In the genomic region with DNA sequence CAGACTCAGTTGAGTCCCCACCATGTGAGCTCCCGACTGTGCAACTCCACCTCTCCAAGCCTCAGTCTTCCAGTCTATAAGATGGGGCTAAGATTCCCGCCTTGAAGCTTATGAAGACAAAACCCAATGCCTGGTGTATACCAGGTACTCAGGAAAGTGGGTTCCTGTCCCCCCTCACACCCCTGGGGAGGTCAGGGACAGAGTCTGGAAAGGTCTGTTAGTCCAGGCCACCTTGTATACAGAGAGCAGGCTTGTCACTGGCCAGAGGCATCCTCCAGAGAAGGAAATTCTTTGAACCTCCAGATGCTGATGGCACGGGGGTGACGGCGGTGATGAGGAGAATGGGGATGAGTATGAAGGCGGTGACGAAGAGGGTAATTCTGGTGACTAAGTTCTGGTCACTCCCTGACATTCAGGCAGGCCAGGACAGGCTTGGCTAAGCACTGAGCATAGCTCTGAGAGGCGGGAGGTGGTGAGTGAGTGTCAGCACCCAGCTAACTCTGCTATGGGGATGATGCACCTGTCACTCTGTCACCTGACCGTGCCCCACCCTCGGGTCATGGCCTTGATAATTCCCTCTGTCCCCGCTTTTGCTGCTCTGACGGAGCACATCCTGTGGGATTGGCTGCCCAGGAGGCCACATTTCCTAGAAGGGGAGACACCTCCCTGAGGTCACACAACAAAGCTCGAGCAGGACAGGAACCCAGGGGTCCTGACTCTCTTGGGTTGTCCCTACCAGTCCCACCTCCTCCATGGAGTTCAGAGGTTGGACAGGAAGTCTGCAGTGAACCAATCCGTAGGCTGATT, we compare ENCODE assay signal across 10 cellular contexts. TPM values are rescaled to one million over a fixed set of nuclear protein-coding genes. Genes with fewer than 3 reads are reported as not detected.
DNase-seq lines count a peak whose midpoint lies in the region; ATAC-seq and TF ChIP-seq lines count a peak whose summit lies in the region.
"Had no signal": no experiment of that assay in that cellular context is flagged by ENCODE, and none has a peak within 500 bp of the region (broad histone marks: within the 10 kb centered on the region; RNA-seq: fewer than 3 reads in every experiment).

No MANE protein-coding gene starts in this region.

- ATAC-seq in Right ventricle myocardium superior (ENCODE audit: poor library complexity): no peak
- no peak for ATAC-seq in HG03460 (IDR thresholded peaks at IDR 0.05; ENCODE audit: unreplicated experiment)
- no peak for ATAC-seq in omental fat pad (ENCODE audit: low FRiP score)
- ATAC-seq: GM23338 had no signal

- TF ChIP-seq CTCF in cardiac muscle cell (IDR thresholded peaks at IDR 0.05; ENCODE audit: low read depth, low read length) (no peak), omental fat pad (IDR thresholded peaks at IDR 0.05) (no peak)

- H3K4me1 ChIP-seq in cardiac muscle cell (ENCODE audit: low read depth): no peaks in the 10 kb centered on the region

- intact Hi-C loops in Right ventricle myocardium superior (cut with DNase I): loop anchor here (10.0 kb wide), 1 partner anchor 233 kb away; the partner anchor contains the start of gene BAIAP2L2

- DNase-seq in cardiac muscle cell (ENCODE audit: low read depth in 1 of 2, low spot score in 1 of 2) (no peak), Right ventricle myocardium superior (no peak), kidney glomerular epithelial cell (lab: John Stamatoyannopoulos, UW) (peak; percentile 39), omental fat pad (ENCODE audit: low spot score) (no peak), nucleus accumbens (lab: John Stamatoyannopoulos, UW) (no peak), NAMALWA (ENCODE audit: low spot score) (no peak)
- DNase-seq in activated CD8-positive, alpha-beta memory T cell treated with anti-CD3 and anti-CD28 coated beads, Interleukin-2, amount 50 U/mL, for 48 hours: peak; percentile 50
- DNase-seq: NCI-H2029 had no signal

- H3K4me3 ChIP-seq in cardiac muscle cell: no peak overlapping the region
- H3K4me3 ChIP-seq: GM23338 had no signal

- H3K9me3 ChIP-seq in cardiac muscle cell (ENCODE audit: low read depth): no peaks in the 10 kb centered on the region

- H3K27me3 ChIP-seq in cardiac muscle cell: no peaks in the 10 kb centered on the region

- H3K36me3 ChIP-seq in cardiac muscle cell: no peaks in the 10 kb centered on the region

- H3K27ac ChIP-seq in cardiac muscle cell: peak overlapping the region; percentile 19

RNA-seq across cellular contexts. Expression of gene CSNK1E, which starts 30.9 kb away (rescaled TPM):
- total RNA-seq in cardiac muscle cell (198 and 262 TPM in 2 replicates), Right ventricle myocardium superior (65.7 TPM), omental fat pad (100 to 1,000 TPM in 3 of 4 donors, 10 to 100 TPM in 1; 84.5 to 164 (median 112) TPM)
- 179 and 193 TPM in 2 replicates for polyA plus RNA-seq in cardiac muscle cell

Comparison
In these comparisons a context has a peak if more than half of its experiments do, and no peak if none do; other contexts are left out.
1. DNase-seq: peak in activated CD8-positive, alpha-beta memory T cell treated with anti-CD3 and anti-CD28 coated beads, Interleukin-2, amount 50 U/mL, for 48 hours (single experiment) and kidney glomerular epithelial cell (single experiment); none in cardiac muscle cell (0 of 2), Right ventricle myocardium superior (single experiment), omental fat pad (single experiment), nucleus accumbens (0 of 56) and NAMALWA (single experiment).